In the genomic region with DNA sequence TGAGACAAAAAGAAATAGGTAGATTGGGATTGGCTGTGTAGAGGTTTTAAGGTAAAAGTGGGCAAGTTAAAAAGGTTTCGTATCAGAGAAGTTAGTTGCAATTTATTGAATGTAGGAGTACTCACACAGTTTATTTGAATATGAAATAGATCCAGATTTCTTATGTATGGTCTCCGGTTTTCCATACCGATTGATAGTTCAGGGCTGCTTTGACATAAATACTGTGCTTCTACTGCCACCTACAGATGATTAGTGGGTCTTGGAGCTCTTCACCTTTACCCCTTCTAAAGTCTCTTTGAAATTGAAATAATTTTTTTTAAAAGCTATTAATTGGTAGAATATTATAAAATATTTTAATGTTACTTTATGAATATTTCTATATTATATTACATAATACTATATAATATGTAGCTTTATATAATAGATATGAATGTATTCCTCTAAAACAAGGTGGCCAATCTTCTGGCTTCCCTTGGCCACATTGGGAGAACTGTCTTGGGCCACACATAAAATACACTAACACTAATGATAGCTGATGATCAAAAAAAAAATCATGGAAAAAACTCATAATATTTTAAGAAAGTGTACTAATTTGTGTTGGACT, we compare ENCODE assay signal across 8 cellular contexts. TPM values are rescaled to one million over a fixed set of nuclear protein-coding genes. Genes with fewer than 3 reads are reported as not detected.
A peak's percentile ranks its signal among the peaks of the same experiment; 100 is the strongest.
DNase-seq lines count a peak whose midpoint lies in the region; ATAC-seq and TF ChIP-seq lines count a peak whose summit lies in the region.

No MANE protein-coding gene starts in this region.

- H3F3A ChIP-seq in OCI-LY1 (ENCODE audit: insufficient read depth, low read length): peaks cover 4% of the 10 kb centered on the region; the same call in 1 of the 2 replicates

- H3K27ac ChIP-seq in OCI-LY1 (ENCODE audit: low read depth, low read length, poor library complexity, severe bottlenecking) (no peak overlapping the region), lower lobe of right lung (no peak overlapping the region)

- H4K20me1 ChIP-seq in OCI-LY1 (ENCODE audit: insufficient read depth, low read length): no peaks in the 10 kb centered on the region

- no peak overlapping the region for H3K9ac ChIP-seq in OCI-LY1 (ENCODE audit: low read length)

- H3K4me1 ChIP-seq in OCI-LY1 (ENCODE audit: insufficient read depth, low read length, severe bottlenecking): peaks cover 39% of the 10 kb centered on the region
- H3K4me1 ChIP-seq in lower lobe of right lung: peaks cover 13% of the 10 kb centered on the region

- H3K9me3 Mint-ChIP-seq in central memory CD8-positive, alpha-beta T cell: no peaks in the 10 kb centered on the region

- no peaks in the 10 kb centered on the region for H3K27me3 Mint-ChIP-seq in central memory CD8-positive, alpha-beta T cell

- H3K4me2 ChIP-seq in OCI-LY1 (ENCODE audit: low read length): no peak overlapping the region

- H3K27ac Mint-ChIP-seq in central memory CD8-positive, alpha-beta T cell (ENCODE audit: low read depth): peak overlapping the region; percentile 39

- intact Hi-C loops in lower lobe of right lung (cut with DNase I) (no loop called here), sciatic nerve (cut with DNase I) (no loop called here)

- no peaks in the 10 kb centered on the region for H3K9me2 ChIP-seq in OCI-LY1 (ENCODE audit: low read depth, low read length)

- ATAC-seq in HG02885 (IDR thresholded peaks at IDR 0.05; ENCODE audit: poor library complexity, unreplicated experiment) (peak; percentile 58), lower lobe of right lung (peak in 1 of 2 donors; percentile 81), GM21529 (IDR thresholded peaks at IDR 0.05; ENCODE audit: unreplicated experiment) (no peak), sciatic nerve (no peak)
- ATAC-seq in central memory CD8-positive, alpha-beta T cell (replicated peaks; ENCODE audit: extremely low read depth, poor library complexity, severe bottlenecking): peak; percentile 62

- H3K79me2 ChIP-seq in OCI-LY1 (ENCODE audit: insufficient read depth, low read length): no peaks in the 10 kb centered on the region

- H3K27me3 ChIP-seq in OCI-LY1 (ENCODE audit: insufficient read depth, low read length) (no peaks in the 10 kb centered on the region), lower lobe of right lung (ENCODE audit: low read depth) (no peaks in the 10 kb centered on the region)

- H3K4me3 Mint-ChIP-seq in central memory CD8-positive, alpha-beta T cell: peak overlapping the region; percentile 8

- no peak overlapping the region for H3K4me3 ChIP-seq in OCI-LY1 (ENCODE audit: low read depth, low read length, poor library complexity, severe bottlenecking)
- no peak overlapping the region for H3K4me3 ChIP-seq in lower lobe of right lung

- DNase-seq in NCI-H1105 treated with DMSO at 0.1 percent for 48 hours (lab: John Stamatoyannopoulos, UW): peak; percentile 22
- DNase-seq in NCI-H1105 (lab: John Stamatoyannopoulos, UW): no peak
- DNase-seq in central memory CD8-positive, alpha-beta T cell (ENCODE audit: low spot score in 2 of 2): no peak
- DNase-seq in lower lobe of right lung: no peak
- DNase-seq in sciatic nerve (ENCODE audit: low spot score): no peak

- peak; percentile 82 for TF ChIP-seq CTCF in OCI-LY1 (IDR thresholded peaks at IDR 0.05; ENCODE audit: low read length)
- TF ChIP-seq CTCF in lower lobe of right lung (IDR thresholded peaks at IDR 0.05): peak; percentile 64

- H3K36me3 ChIP-seq in OCI-LY1 (ENCODE audit: insufficient read depth, low read length) (no peaks in the 10 kb centered on the region), lower lobe of right lung (peaks cover 6% of the 10 kb centered on the region)

- H3K9me3 ChIP-seq in OCI-LY1 (ENCODE audit: low read length): no peaks in the 10 kb centered on the region
- no peaks in the 10 kb centered on the region for H3K9me3 ChIP-seq in lower lobe of right lung

- H2AFZ ChIP-seq in OCI-LY1 (ENCODE audit: low read length): no peak overlapping the region

- H3K36me3 Mint-ChIP-seq in central memory CD8-positive, alpha-beta T cell (ENCODE audit: insufficient read depth): peaks cover 14% of the 10 kb centered on the region

- H3K4me1 Mint-ChIP-seq in central memory CD8-positive, alpha-beta T cell: peaks cover 49% of the 10 kb centered on the region

RNA-seq across cellular contexts. Expression of gene GPR18, which starts 7.7 kb away (rescaled TPM):
- total RNA-seq in lower lobe of right lung (0.38 TPM), sciatic nerve (not detected)

RNA-seq across cellular contexts. Expression of gene GPR183, which starts 41.3 kb away (rescaled TPM):
- total RNA-seq in lower lobe of right lung (9.0 TPM), sciatic nerve (19.5 TPM)

Comparison
In these comparisons a context has a peak if more than half of its experiments do, and no peak if none do; other contexts are left out.
1. ATAC-seq: peak in HG02885 (single experiment) and central memory CD8-positive, alpha-beta T cell (single experiment); none in GM21529 (single experiment) and sciatic nerve (single experiment).